8 cellular contexts compared by ENCODE assay signal in the genomic region with DNA sequence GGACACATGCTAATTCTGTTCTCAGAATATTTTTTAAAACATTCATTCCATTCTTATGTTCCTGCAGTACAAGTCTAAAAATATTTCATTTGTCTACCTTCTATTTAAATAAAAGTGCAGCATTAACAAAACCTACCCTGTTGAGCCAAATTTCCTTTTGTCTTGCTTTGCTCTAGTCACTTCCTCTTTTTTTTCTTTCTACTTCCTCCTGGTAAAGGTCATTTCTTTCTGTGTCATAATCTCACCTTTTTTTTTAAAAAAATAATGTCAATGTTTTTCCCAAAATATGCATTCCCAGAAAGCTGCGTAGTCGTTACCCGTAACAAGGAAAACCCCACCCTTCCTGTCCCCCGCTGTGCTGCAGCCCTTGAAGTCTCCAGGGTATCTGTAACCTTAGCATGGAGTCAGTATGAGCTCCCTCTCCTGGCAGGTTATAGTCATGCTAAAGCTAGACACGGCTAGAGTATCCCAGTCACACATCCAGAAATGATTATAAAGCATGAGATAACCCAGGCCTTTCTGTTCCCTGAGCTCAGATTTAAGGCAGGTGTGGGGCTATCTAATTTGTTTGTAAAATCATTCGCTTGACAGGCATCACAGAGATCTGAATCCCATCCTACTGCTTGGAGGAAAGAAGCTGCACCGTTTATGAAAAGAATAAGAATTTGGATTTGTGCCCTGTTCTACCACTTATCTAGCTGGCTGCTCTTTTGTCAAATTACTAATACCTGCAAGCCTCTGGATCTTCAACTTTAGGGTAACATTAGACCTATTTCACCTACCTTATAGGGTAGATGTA. TPM values are rescaled to one million over a fixed set of nuclear protein-coding genes. Genes with fewer than 3 reads are reported as not detected.
DNase-seq lines count a peak whose midpoint lies in the region; ATAC-seq lines count a peak whose summit lies in the region.

No MANE protein-coding gene starts in this region.

- ATAC-seq in CD4-positive, CD25-positive, alpha-beta regulatory T cell (ENCODE audit: low read depth in 2 of 2) = peak; percentile 98
- ATAC-seq in GM19351 (IDR thresholded peaks at IDR 0.05; ENCODE audit: unreplicated experiment) (peak; percentile 95), HG03457 (IDR thresholded peaks at IDR 0.05; ENCODE audit: unreplicated experiment) (peak; percentile 83)

- H3K4me1 Mint-ChIP-seq in CD4-positive, CD25-positive, alpha-beta regulatory T cell = peaks cover 13 to 19% (median 15%) of the 10 kb centered on the region in 4 donors

- peak; percentile 42 to 94 (median 70) for DNase-seq in CD4-positive, CD25-positive, alpha-beta regulatory T cell
- DNase-seq in NCI-H524 (lab: John Stamatoyannopoulos, UW) (peak; percentile 67 to 88), lung microvascular endothelial cell (ENCODE audit: low read depth in 2 of 2) (peak; percentile 81 to 83)
- DNase-seq in activated CD4-positive, alpha-beta T cell treated with anti-CD3 and anti-CD28 coated beads for 4 hours = peak; percentile 67 to 71
- DNase-seq in effector CD4-positive, alpha-beta T cell = peak; percentile 47
- DNase-seq in stimulated activated CD8-positive, alpha-beta memory T cell treated with anti-CD3 and anti-CD28 coated beads, Interleukin-15, amount 100 ng/mL, for 1 hour (ENCODE audit: low read depth) = peak; percentile 35

- H3K36me3 ChIP-seq in CD4-positive, CD25-positive, alpha-beta regulatory T cell (ENCODE audit: control insufficient read depth, insufficient read depth, low read length) = no peaks in the 10 kb centered on the region

- H3K36me3 Mint-ChIP-seq in CD4-positive, CD25-positive, alpha-beta regulatory T cell = no peaks in the 10 kb centered on the region

- peak overlapping the region; percentile 81 to 90 (median 83) for H3K27ac Mint-ChIP-seq in CD4-positive, CD25-positive, alpha-beta regulatory T cell

- H3K27ac ChIP-seq in CD4-positive, CD25-positive, alpha-beta regulatory T cell (ENCODE audit: insufficient read depth, low read length, poor library complexity, severe bottlenecking) = peak overlapping the region; percentile 35

- H3K4me3 ChIP-seq in CD4-positive, CD25-positive, alpha-beta regulatory T cell (ENCODE audit: low read depth, low read length) = peak overlapping the region; percentile 74

- peaks cover 11% of the 10 kb centered on the region for H3K4me1 ChIP-seq in CD4-positive, CD25-positive, alpha-beta regulatory T cell (ENCODE audit: control insufficient read depth, insufficient read depth, low read length, poor library complexity, severe bottlenecking)

- H3K4me3 Mint-ChIP-seq in CD4-positive, CD25-positive, alpha-beta regulatory T cell = peak overlapping the region; percentile 81 to 97 (median 90)

- no peaks in the 10 kb centered on the region for H3K9me3 ChIP-seq in CD4-positive, CD25-positive, alpha-beta regulatory T cell (ENCODE audit: control insufficient read depth in 2 of 2, low read length in 2 of 2)

- peaks cover 0 to 3% (median 0%) of the 10 kb centered on the region in 7 donors for H3K9me3 Mint-ChIP-seq in CD4-positive, CD25-positive, alpha-beta regulatory T cell

- H3K27me3 Mint-ChIP-seq in CD4-positive, CD25-positive, alpha-beta regulatory T cell = peaks cover 4% of the 10 kb centered on the region

- no peaks in the 10 kb centered on the region for H3K27me3 ChIP-seq in CD4-positive, CD25-positive, alpha-beta regulatory T cell (ENCODE audit: control insufficient read depth, insufficient read depth, low read length)

RNA-seq across cellular contexts. Expression of gene EED, which starts 51.1 kb away (rescaled TPM):
- total RNA-seq in CD4-positive, CD25-positive, alpha-beta regulatory T cell = 65.7 TPM
- 10 to 100 TPM; 23.7 to 30.8 (median 29.5) TPM for polyA plus RNA-seq in CD4-positive, CD25-positive, alpha-beta regulatory T cell
- total RNA-seq in lung microvascular endothelial cell = 7.0 and 13.5 TPM in 2 replicates

Comparison
In these comparisons a context has a peak if more than half of its experiments do, and no peak if none do; other contexts are left out.
1. Peak in every context shown above with its lines: DNase-seq, ATAC-seq, H3K4me3 ChIP-seq and H3K27ac ChIP-seq.